In the genomic region with DNA sequence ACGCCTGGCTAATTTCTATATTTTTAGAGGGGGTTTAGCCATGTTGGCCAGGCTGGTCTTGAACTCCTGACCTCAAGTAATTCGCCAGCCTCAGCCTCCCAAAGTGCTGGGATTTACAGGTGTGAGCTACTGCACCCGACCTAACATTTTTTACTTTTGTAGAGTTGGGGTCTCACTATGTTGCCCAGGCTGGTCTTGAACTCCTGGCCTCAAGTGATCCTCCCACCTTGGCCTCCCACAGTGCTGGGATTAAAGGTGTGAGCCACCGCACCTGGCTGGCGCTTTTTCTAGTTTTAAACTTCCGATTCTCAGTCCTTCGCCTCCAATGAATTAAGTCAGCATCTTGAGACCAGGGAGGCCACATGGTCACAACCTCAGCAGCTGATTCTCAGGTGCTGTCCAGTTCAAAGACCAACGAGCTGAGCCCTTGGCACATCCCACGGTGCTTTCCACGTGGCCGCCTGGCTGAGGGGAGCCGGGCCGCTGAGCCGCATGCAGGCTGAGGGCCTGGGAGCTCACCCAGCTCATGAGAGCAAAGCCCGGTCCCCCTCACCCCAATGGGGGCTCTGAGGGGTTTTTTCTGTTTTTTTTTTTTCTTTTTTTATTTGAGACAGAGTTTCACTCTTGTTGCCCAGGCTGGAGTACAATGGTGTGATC, we compare ENCODE assay signal across 3 cellular contexts.
TF ChIP-seq lines count a peak whose summit lies in the region.

No MANE protein-coding gene starts in this region.

TF ChIP-seq in HEK293, 187 proteins besides CTCF, POLR2A, EP300 and RAD21:
- TF ChIP-seq ZNF121 (tag by site-specific recombination; IDR thresholded peaks at IDR 0.05) (peak; percentile 88), ZFHX2 (tag by site-specific recombination; conservative IDR thresholded peaks at IDR 0.05) (no peak)
TF ChIP-seq in HEK293: peak in this region for 1.

TF ChIP-seq in K562, 482 proteins besides CTCF, POLR2A, EP300 and RAD21:
- TF ChIP-seq, protein P1, sequence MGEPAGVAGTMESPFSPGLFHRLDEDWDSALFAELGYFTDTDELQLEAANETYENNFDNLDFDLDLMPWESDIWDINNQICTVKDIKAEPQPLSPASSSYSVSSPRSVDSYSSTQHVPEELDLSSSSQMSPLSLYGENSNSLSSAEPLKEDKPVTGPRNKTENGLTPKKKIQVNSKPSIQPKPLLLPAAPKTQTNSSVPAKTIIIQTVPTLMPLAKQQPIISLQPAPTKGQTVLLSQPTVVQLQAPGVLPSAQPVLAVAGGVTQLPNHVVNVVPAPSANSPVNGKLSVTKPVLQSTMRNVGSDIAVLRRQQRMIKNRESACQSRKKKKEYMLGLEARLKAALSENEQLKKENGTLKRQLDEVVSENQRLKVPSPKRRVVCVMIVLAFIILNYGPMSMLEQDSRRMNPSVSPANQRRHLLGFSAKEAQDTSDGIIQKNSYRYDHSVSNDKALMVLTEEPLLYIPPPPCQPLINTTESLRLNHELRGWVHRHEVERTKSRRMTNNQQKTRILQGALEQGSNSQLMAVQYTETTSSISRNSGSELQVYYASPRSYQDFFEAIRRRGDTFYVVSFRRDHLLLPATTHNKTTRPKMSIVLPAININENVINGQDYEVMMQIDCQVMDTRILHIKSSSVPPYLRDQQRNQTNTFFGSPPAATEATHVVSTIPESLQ (CRISPR knock-in tag; IDR thresholded peaks at IDR 0.05): no peak
- TF ChIP-seq RBFOX2 (IDR thresholded peaks at IDR 0.05; ENCODE audit: low read depth, low read length): 0 out of 2 replicates have a peak, but pooled peaks have one; percentile 19
- no peak for TF ChIP-seq ZNF586 (CRISPR knock-in tag; conservative IDR thresholded peaks at IDR 0.05)
- TF ChIP-seq ZNF121 (CRISPR knock-in tag; conservative IDR thresholded peaks at IDR 0.05): peak; percentile 65

TF ChIP-seq in HepG2, 621 proteins besides CTCF, POLR2A, EP300 and RAD21:
- TF ChIP-seq, protein P2, sequence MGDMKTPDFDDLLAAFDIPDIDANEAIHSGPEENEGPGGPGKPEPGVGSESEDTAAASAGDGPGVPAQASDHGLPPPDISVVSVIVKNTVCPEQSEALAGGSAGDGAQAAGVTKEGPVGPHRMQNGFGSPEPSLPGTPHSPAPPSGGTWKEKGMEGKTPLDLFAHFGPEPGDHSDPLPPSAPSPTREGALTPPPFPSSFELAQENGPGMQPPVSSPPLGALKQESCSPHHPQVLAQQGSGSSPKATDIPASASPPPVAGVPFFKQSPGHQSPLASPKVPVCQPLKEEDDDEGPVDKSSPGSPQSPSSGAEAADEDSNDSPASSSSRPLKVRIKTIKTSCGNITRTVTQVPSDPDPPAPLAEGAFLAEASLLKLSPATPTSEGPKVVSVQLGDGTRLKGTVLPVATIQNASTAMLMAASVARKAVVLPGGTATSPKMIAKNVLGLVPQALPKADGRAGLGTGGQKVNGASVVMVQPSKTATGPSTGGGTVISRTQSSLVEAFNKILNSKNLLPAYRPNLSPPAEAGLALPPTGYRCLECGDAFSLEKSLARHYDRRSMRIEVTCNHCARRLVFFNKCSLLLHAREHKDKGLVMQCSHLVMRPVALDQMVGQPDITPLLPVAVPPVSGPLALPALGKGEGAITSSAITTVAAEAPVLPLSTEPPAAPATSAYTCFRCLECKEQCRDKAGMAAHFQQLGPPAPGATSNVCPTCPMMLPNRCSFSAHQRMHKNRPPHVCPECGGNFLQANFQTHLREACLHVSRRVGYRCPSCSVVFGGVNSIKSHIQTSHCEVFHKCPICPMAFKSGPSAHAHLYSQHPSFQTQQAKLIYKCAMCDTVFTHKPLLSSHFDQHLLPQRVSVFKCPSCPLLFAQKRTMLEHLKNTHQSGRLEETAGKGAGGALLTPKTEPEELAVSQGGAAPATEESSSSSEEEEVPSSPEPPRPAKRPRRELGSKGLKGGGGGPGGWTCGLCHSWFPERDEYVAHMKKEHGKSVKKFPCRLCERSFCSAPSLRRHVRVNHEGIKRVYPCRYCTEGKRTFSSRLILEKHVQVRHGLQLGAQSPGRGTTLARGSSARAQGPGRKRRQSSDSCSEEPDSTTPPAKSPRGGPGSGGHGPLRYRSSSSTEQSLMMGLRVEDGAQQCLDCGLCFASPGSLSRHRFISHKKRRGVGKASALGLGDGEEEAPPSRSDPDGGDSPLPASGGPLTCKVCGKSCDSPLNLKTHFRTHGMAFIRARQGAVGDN (CRISPR knock-in tag; IDR thresholded peaks at IDR 0.05): peak; percentile 20; the same call in 1 of the 2 replicates
- TF ChIP-seq RBFOX2 (IDR thresholded peaks at IDR 0.05; ENCODE audit: low read depth, low read length) (0 out of 2 replicates have a peak, but pooled peaks have one; percentile 37), STAT5B (CRISPR knock-in tag; IDR thresholded peaks at IDR 0.05) (no peak), ZFP62 (CRISPR knock-in tag; IDR thresholded peaks at IDR 0.05) (no peak), ZNF121 (CRISPR knock-in tag; IDR thresholded peaks at IDR 0.05) (peak; percentile 80)
- TF ChIP-seq, protein P3, sequence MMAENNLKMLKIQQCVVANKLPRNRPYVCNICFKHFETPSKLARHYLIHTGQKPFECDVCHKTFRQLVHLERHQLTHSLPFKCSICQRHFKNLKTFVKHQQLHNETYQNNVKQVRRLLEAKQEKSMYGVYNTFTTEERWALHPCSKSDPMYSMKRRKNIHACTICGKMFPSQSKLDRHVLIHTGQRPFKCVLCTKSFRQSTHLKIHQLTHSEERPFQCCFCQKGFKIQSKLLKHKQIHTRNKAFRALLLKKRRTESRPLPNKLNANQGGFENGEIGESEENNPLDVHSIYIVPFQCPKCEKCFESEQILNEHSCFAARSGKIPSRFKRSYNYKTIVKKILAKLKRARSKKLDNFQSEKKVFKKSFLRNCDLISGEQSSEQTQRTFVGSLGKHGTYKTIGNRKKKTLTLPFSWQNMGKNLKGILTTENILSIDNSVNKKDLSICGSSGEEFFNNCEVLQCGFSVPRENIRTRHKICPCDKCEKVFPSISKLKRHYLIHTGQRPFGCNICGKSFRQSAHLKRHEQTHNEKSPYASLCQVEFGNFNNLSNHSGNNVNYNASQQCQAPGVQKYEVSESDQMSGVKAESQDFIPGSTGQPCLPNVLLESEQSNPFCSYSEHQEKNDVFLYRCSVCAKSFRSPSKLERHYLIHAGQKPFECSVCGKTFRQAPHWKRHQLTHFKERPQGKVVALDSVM (CRISPR knock-in tag; IDR thresholded peaks at IDR 0.05): 0 out of 2 replicates have a peak, but pooled peaks have one; percentile 19
- TF ChIP-seq, protein P4, sequence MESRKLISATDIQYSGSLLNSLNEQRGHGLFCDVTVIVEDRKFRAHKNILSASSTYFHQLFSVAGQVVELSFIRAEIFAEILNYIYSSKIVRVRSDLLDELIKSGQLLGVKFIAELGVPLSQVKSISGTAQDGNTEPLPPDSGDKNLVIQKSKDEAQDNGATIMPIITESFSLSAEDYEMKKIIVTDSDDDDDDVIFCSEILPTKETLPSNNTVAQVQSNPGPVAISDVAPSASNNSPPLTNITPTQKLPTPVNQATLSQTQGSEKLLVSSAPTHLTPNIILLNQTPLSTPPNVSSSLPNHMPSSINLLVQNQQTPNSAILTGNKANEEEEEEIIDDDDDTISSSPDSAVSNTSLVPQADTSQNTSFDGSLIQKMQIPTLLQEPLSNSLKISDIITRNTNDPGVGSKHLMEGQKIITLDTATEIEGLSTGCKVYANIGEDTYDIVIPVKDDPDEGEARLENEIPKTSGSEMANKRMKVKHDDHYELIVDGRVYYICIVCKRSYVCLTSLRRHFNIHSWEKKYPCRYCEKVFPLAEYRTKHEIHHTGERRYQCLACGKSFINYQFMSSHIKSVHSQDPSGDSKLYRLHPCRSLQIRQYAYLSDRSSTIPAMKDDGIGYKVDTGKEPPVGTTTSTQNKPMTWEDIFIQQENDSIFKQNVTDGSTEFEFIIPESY (CRISPR knock-in tag; IDR thresholded peaks at IDR 0.05): peak; percentile 76
TF ChIP-seq in HepG2: peak in this region for 5.
